14 cellular contexts compared by ENCODE assay signal in genomic region chr17:10021239-10021638, GRCh38.
DNase-seq lines count a peak whose midpoint lies in the region; ATAC-seq and TF ChIP-seq lines count a peak whose summit lies in the region.
"Had no signal": no experiment of that assay in that cellular context is flagged by ENCODE, and none has a peak within 500 bp of the region (broad histone marks: within the 10 kb centered on the region; RNA-seq: fewer than 3 reads in every experiment).

No MANE protein-coding gene starts in this region.

- H3K9me3 Mint-ChIP-seq in brain = peaks cover 0 to 6% (median 3%) of the 10 kb centered on the region in 5 experiments
- H3K9me3 Mint-ChIP-seq: activated T-helper 2 cell treated with anti-CD3 and anti-CD28 coated beads, Interferon-gamma antibody, Interleukin-2, Interleukin-4, amounts not matched to agents 10 μg/mL and 5 μg/mL and 100 μg/mL, durations not matched to agents 14 hours and 24 hours and 36 hours; CD4-positive, alpha-beta T cell had no signal

- peak overlapping the region in 4 of 5 experiments; percentile 0 to 61 (median 14) for H3K4me3 Mint-ChIP-seq in brain
- H3K4me3 Mint-ChIP-seq: CD4-positive, alpha-beta T cell had no signal

- H3K27me3 Mint-ChIP-seq in brain = no peaks in the 10 kb centered on the region
- H3K27me3 Mint-ChIP-seq: CD4-positive, alpha-beta T cell had no signal

- H3K4me3 ChIP-seq in MM.1S (ENCODE audit: low read length) (no peak overlapping the region), Karpas-422 (ENCODE audit: low read length) (no peak overlapping the region)
- H3K4me3 ChIP-seq: SK-N-MC had no signal

- H3K4me1 ChIP-seq in MM.1S (ENCODE audit: low read length) (no peaks in the 10 kb centered on the region), Karpas-422 (ENCODE audit: low read length) (peaks cover 58% of the 10 kb centered on the region)

- H3K4me2 ChIP-seq in MM.1S (ENCODE audit: low read depth, low read length) (peak overlapping the region; percentile 7; the same call in 1 of the 2 replicates), Karpas-422 (ENCODE audit: low read depth, low read length, poor library complexity, severe bottlenecking) (no peak overlapping the region)

- no peaks in the 10 kb centered on the region for H3F3A ChIP-seq in MM.1S (ENCODE audit: insufficient read depth, low read length)

- peak overlapping the region in 4 of 5 experiments; percentile 5 to 49 (median 23) for H3K27ac Mint-ChIP-seq in brain
- H3K27ac Mint-ChIP-seq: activated T-helper 2 cell treated with anti-CD3 and anti-CD28 coated beads, Interferon-gamma antibody, Interleukin-2, Interleukin-4, amounts not matched to agents 10 μg/mL and 5 μg/mL and 100 μg/mL, durations not matched to agents 14 hours and 24 hours and 36 hours; CD4-positive, alpha-beta T cell had no signal

- H2AFZ ChIP-seq in MM.1S (ENCODE audit: low read length) (no peak overlapping the region), Karpas-422 (ENCODE audit: low read length) (no peak overlapping the region)

- H3K9ac ChIP-seq in MM.1S (ENCODE audit: low read length) = no peak overlapping the region
- H3K9ac ChIP-seq in Karpas-422 (ENCODE audit: low read length) = no peak overlapping the region

- H3K36me3 ChIP-seq in MM.1S (replicated peaks; ENCODE audit: insufficient read depth, low read length) = no peaks in the 10 kb centered on the region
- peaks cover 44% of the 10 kb centered on the region for H3K36me3 ChIP-seq in Karpas-422 (ENCODE audit: insufficient read depth, low read length)

- H3K27me3 ChIP-seq in MM.1S (replicated peaks; ENCODE audit: insufficient read depth, low read length) (no peaks in the 10 kb centered on the region; the same call in 1 of the 2 replicates), Karpas-422 (ENCODE audit: low read length) (no peaks in the 10 kb centered on the region)

- DNase-seq in MM.1S = peak; percentile 30
- DNase-seq in iris pigment epithelial cell (ENCODE audit: low read depth) = peak; percentile 43
- DNase-seq in smooth muscle cell of the brain vasculature (ENCODE audit: low read depth, low spot score) = peak; percentile 18
- no peak for DNase-seq in Karpas-422
- DNase-seq: activated CD4-positive, alpha-beta T cell treated with anti-CD3 and anti-CD28 coated beads for 1 hour; CD4-positive, alpha-beta T cell; cerebellar nuclear complex; stimulated activated naive CD8-positive, alpha-beta T cell treated with anti-CD3 and anti-CD28 coated beads, Interleukin-15, Interleukin-2, amounts not matched to agents 100 U/mL and 50 U/mL, for 24 hours had no signal

- TF ChIP-seq CTCF in MM.1S (IDR thresholded peaks at IDR 0.05; ENCODE audit: low read length) = no peak
- TF ChIP-seq CTCF in brain (conservative IDR thresholded peaks at IDR 0.05) = no peak

- no peaks in the 10 kb centered on the region for H4K20me1 ChIP-seq in MM.1S (ENCODE audit: insufficient read depth, low read length)
- peaks cover 67% of the 10 kb centered on the region for H4K20me1 ChIP-seq in Karpas-422 (ENCODE audit: insufficient read depth, low read depth, low read length)

- no peak overlapping the region for H3K27ac ChIP-seq in MM.1S (ENCODE audit: low read length)
- H3K27ac ChIP-seq in Karpas-422 (ENCODE audit: low read length) = no peak overlapping the region
- H3K27ac ChIP-seq: SK-N-MC had no signal

- peaks cover 84% of the 10 kb centered on the region for H3K4me1 Mint-ChIP-seq in brain

- ATAC-seq in HG03175 (IDR thresholded peaks at IDR 0.05; ENCODE audit: unreplicated experiment) = no peak
- no peak for ATAC-seq in HG03469 (IDR thresholded peaks at IDR 0.05; ENCODE audit: unreplicated experiment)
- no peak for ATAC-seq in GM21526 (IDR thresholded peaks at IDR 0.05; ENCODE audit: low FRiP score, unreplicated experiment)
- ATAC-seq: stimulated activated naive CD8-positive, alpha-beta T cell treated with anti-CD3 and anti-CD28 coated beads, Interleukin-15, Interleukin-2, amounts not matched to agents 100 U/mL and 50 U/mL, for 24 hours had no signal

- H3K9me2 ChIP-seq in MM.1S (replicated peaks; ENCODE audit: insufficient read depth, low read length) = no peaks in the 10 kb centered on the region
- no peaks in the 10 kb centered on the region for H3K9me2 ChIP-seq in Karpas-422 (replicated peaks; ENCODE audit: insufficient read depth, low read length)

- H3K36me3 Mint-ChIP-seq in brain = no peaks in the 10 kb centered on the region

- H3K9me3 ChIP-seq in MM.1S (replicated peaks; ENCODE audit: insufficient read depth, low read length) (no peaks in the 10 kb centered on the region), Karpas-422 (ENCODE audit: low read length) (no peaks in the 10 kb centered on the region)

- H3K79me2 ChIP-seq in MM.1S (ENCODE audit: low read length) = no peaks in the 10 kb centered on the region
- H3K79me2 ChIP-seq in Karpas-422 (ENCODE audit: low read length) = peaks cover 86% of the 10 kb centered on the region
